31 cellular contexts compared by ENCODE assay signal in genomic region chrY:6949947-6950346, GRCh38. TPM values are rescaled to one million over a fixed set of nuclear protein-coding genes. Genes with fewer than 3 reads are reported as not detected.
DNase-seq lines count a peak whose midpoint lies in the region; ATAC-seq, FAIRE-seq and TF ChIP-seq lines count a peak whose summit lies in the region.
"Had no signal": no experiment of that assay in that cellular context is flagged by ENCODE, and none has a peak within 500 bp of the region (broad histone marks: within the 10 kb centered on the region; RNA-seq: fewer than 3 reads in every experiment).

No MANE protein-coding gene starts in this region.

- DNase-seq in RWPE2 (ENCODE audit: low spot score) (no peak), epithelial cell of esophagus (ENCODE audit: low read depth) (peak; percentile 52), SK-N-DZ (ENCODE audit: low spot score) (no peak), NCI-H446 treated with DMSO at 0.1 percent for 48 hours (lab: John Stamatoyannopoulos, UW) (no peak)
- no peak for DNase-seq in activated CD8-positive, alpha-beta memory T cell treated with anti-CD3 and anti-CD28 coated beads, Interleukin-2, amount 10 ng/mL, durations not matched to agents 7 days and 5 days
- DNase-seq: 8988T; ACHN; BE2C; C1 segment of cervical spinal cord; CD4-positive, alpha-beta memory T cell; CD4-positive, CD25-positive, alpha-beta regulatory T cell; CD8-positive, alpha-beta memory T cell; COR-L47; DMS 273 treated with DMSO at 0.1 percent for 48 hours; DMS153; DMS53; DMS79; DND-41; EL; GDM1 had no signal

- H3K9me3 ChIP-seq in RWPE2 (ENCODE audit: severe bottlenecking): no peaks in the 10 kb centered on the region
- H3K9me3 ChIP-seq: BE2C, BLaER1 had no signal

- CTCF ChIA-PET in activated CD8-positive, alpha-beta memory T cell treated with anti-CD3 and anti-CD28 coated beads, Interleukin-2, amount 10 ng/mL, durations not matched to agents 7 days and 5 days (lab: Charles Lee): no interaction called here

- no peak overlapping the region for H3K27ac Mint-ChIP-seq in activated CD8-positive, alpha-beta memory T cell treated with anti-CD3 and anti-CD28 coated beads, Interleukin-2, amount 10 ng/mL, durations not matched to agents 7 days and 5 days
- H3K27ac Mint-ChIP-seq: CD14-positive monocyte; CD4-positive, alpha-beta memory T cell; CD4-positive, CD25-positive, alpha-beta regulatory T cell; CD8-positive, alpha-beta memory T cell had no signal

- peak; percentile 69; the same call in 2 of the 3 replicates for ATAC-seq in RWPE2 (ENCODE audit: low read depth)
- ATAC-seq in activated CD8-positive, alpha-beta memory T cell treated with anti-CD3 and anti-CD28 coated beads, Interleukin-2, amount 10 ng/mL, durations not matched to agents 7 days and 5 days: no peak
- ATAC-seq: GM12878 had no signal

- H3K27me3 ChIP-seq in RWPE2 (ENCODE audit: insufficient read depth, poor library complexity, severe bottlenecking): no peaks in the 10 kb centered on the region
- H3K27me3 ChIP-seq: BE2C, BLaER1 had no signal

- H3K4me3 Mint-ChIP-seq in activated CD8-positive, alpha-beta memory T cell treated with anti-CD3 and anti-CD28 coated beads, Interleukin-2, amount 10 ng/mL, durations not matched to agents 7 days and 5 days: no peak overlapping the region
- H3K4me3 Mint-ChIP-seq: CD14-positive monocyte; CD4-positive, alpha-beta memory T cell; CD4-positive, CD25-positive, alpha-beta regulatory T cell; CD8-positive, alpha-beta memory T cell had no signal

- H3K27ac ChIP-seq in RWPE2 (ENCODE audit: poor library complexity, severe bottlenecking): no peak overlapping the region
- H3K27ac ChIP-seq: BLaER1 had no signal

- no peaks in the 10 kb centered on the region for H3K36me3 ChIP-seq in RWPE2 (ENCODE audit: low read depth)
- H3K36me3 ChIP-seq: BE2C, BLaER1 had no signal

- H3K4me3 ChIP-seq in RWPE2 (ENCODE audit: severe bottlenecking): no peak overlapping the region
- H3K4me3 ChIP-seq in epithelial cell of esophagus (ENCODE audit: low read length): no peak overlapping the region
- H3K4me3 ChIP-seq: BLaER1, GM12878 had no signal

- H3K4me1 Mint-ChIP-seq in activated CD8-positive, alpha-beta memory T cell treated with anti-CD3 and anti-CD28 coated beads, Interleukin-2, amount 10 ng/mL, durations not matched to agents 7 days and 5 days: no peaks in the 10 kb centered on the region
- H3K4me1 Mint-ChIP-seq: CD14-positive monocyte; CD4-positive, alpha-beta memory T cell; CD4-positive, CD25-positive, alpha-beta regulatory T cell; CD8-positive, alpha-beta memory T cell had no signal

- FAIRE-seq in islet of Langerhans (lab: Jason Lieb, UNC): peak; percentile 62
- FAIRE-seq: A204.1, GM12878, GM12892, GM18507 had no signal

- H3K9me3 Mint-ChIP-seq in activated CD8-positive, alpha-beta memory T cell treated with anti-CD3 and anti-CD28 coated beads, Interleukin-2, amount 10 ng/mL, durations not matched to agents 7 days and 5 days (ENCODE audit: low read depth): no peaks in the 10 kb centered on the region
- H3K9me3 Mint-ChIP-seq: CD14-positive monocyte; CD4-positive, alpha-beta memory T cell; CD4-positive, CD25-positive, alpha-beta regulatory T cell; CD8-positive, alpha-beta memory T cell had no signal

- H3K27me3 Mint-ChIP-seq in activated CD8-positive, alpha-beta memory T cell treated with anti-CD3 and anti-CD28 coated beads, Interleukin-2, amount 10 ng/mL, durations not matched to agents 7 days and 5 days: no peaks in the 10 kb centered on the region
- H3K27me3 Mint-ChIP-seq: CD4-positive, CD25-positive, alpha-beta regulatory T cell had no signal

- H3K36me3 Mint-ChIP-seq in activated CD8-positive, alpha-beta memory T cell treated with anti-CD3 and anti-CD28 coated beads, Interleukin-2, amount 10 ng/mL, durations not matched to agents 7 days and 5 days: no peaks in the 10 kb centered on the region
- H3K36me3 Mint-ChIP-seq: CD14-positive monocyte; CD4-positive, alpha-beta memory T cell; CD4-positive, CD25-positive, alpha-beta regulatory T cell; CD8-positive, alpha-beta memory T cell had no signal

- peaks cover 6% of the 10 kb centered on the region for H3K4me1 ChIP-seq in RWPE2 (ENCODE audit: insufficient read depth, poor library complexity, severe bottlenecking)
- H3K4me1 ChIP-seq: BE2C, BLaER1 had no signal

- TF ChIP-seq CTCF in RWPE2 (IDR thresholded peaks at IDR 0.05; ENCODE audit: poor library complexity, severe bottlenecking): no peak
- TF ChIP-seq CTCF in epithelial cell of esophagus (IDR thresholded peaks at IDR 0.05; ENCODE audit: insufficient read depth, low read depth, low read length, missing control alignments): no peak

RNA-seq across cellular contexts. Expression of gene AMELY, which starts 38.4 kb away (rescaled TPM):
- polyA plus RNA-seq in SK-N-DZ (2014; cell fraction: cytosol; rRNA removed): not detected in 2 replicates
- not detected in 2 replicates for polyA plus RNA-seq in SK-N-DZ (2014; cell fraction: nucleus; rRNA removed)
- not detected for total RNA-seq in activated CD8-positive, alpha-beta memory T cell treated with anti-CD3 and anti-CD28 coated beads, Interleukin-2, amount 10 ng/mL, durations not matched to agents 7 days and 5 days
- total RNA-seq: A673; CD4-positive, alpha-beta memory T cell; CD4-positive, CD25-positive, alpha-beta regulatory T cell; CD8-positive, alpha-beta memory T cell; Daoy; G401; GM12878 had no signal
- polyA plus RNA-seq: AG04450; CD14-positive monocyte; CD4-positive, alpha-beta memory T cell; CD4-positive, CD25-positive, alpha-beta regulatory T cell; CD8-positive, alpha-beta memory T cell; GM12878 had no signal

RNA-seq across cellular contexts. Expression of gene TBL1Y, which starts 39.5 kb away (rescaled TPM):
- not detected in 2 replicates for polyA plus RNA-seq in SK-N-DZ (2014; cell fraction: cytosol; rRNA removed)
- polyA plus RNA-seq in SK-N-DZ (2014; cell fraction: nucleus; rRNA removed): not detected in 2 replicates
- total RNA-seq in activated CD8-positive, alpha-beta memory T cell treated with anti-CD3 and anti-CD28 coated beads, Interleukin-2, amount 10 ng/mL, durations not matched to agents 7 days and 5 days: not detected
- total RNA-seq: A673; CD4-positive, alpha-beta memory T cell; CD4-positive, CD25-positive, alpha-beta regulatory T cell; CD8-positive, alpha-beta memory T cell; Daoy; G401; GM12878 had no signal
- polyA plus RNA-seq: AG04450; CD14-positive monocyte; CD4-positive, alpha-beta memory T cell; CD4-positive, CD25-positive, alpha-beta regulatory T cell; CD8-positive, alpha-beta memory T cell; GM12878 had no signal
